8 cellular contexts compared by ENCODE assay signal in genomic region chr21:43718872-43719747, GRCh38. TPM values are rescaled to one million over a fixed set of nuclear protein-coding genes. Genes with fewer than 3 reads are reported as not detected.
DNase-seq lines count a peak whose midpoint lies in the region; ATAC-seq, FAIRE-seq and TF ChIP-seq lines count a peak whose summit lies in the region.

Gene PDXK, plus strand, starts transcription at chr21:43719129. Its CDS starts 166 bp downstream, at chr21:43719295.

- TF ChIP-seq CTCF in GM23338 (conservative IDR thresholded peaks at IDR 0.05; ENCODE audit: low read depth in 2 of 2), result peak in 1 of 2 experiments; percentile 33; a peak in 2 of 4 replicates
- TF ChIP-seq CTCF in LNCaP clone FGC (IDR thresholded peaks at IDR 0.05; ENCODE audit: control insufficient read depth, extremely low read depth, insufficient read depth), result 0 out of 2 replicates have a peak, but pooled peaks have one; percentile 15
- no peak for TF ChIP-seq CTCF in pancreas (IDR thresholded peaks at IDR 0.05)

- ATAC-seq in GM23338 (peak; percentile 73), Right ventricle myocardium inferior (peak; percentile 94), pancreas (peak; percentile 81 to 90 (median 84))

- H3K4me2 ChIP-seq in GM23338, result peak within 1 kb of the TSS; percentile 92

- intact Hi-C loops in Right ventricle myocardium inferior (cut with DNase I) (no loop called here), pancreas (cut with DNase I) (no loop called here)

- H3K9me3 Mint-ChIP-seq in GM23338, result peaks cover 3% of the 10 kb centered on the region; the same call in 1 of the 3 replicates
- no peaks in the 10 kb centered on the region for H3K9me3 Mint-ChIP-seq in activated naive CD8-positive, alpha-beta T cell treated with anti-CD3 and anti-CD28 coated beads for 36 hours

- no peak within 1 kb of the TSS for H3K27ac Mint-ChIP-seq in GM23338
- peak within 1 kb of the TSS; percentile 65 for H3K27ac Mint-ChIP-seq in activated naive CD8-positive, alpha-beta T cell treated with anti-CD3 and anti-CD28 coated beads for 36 hours

- H3K27me3 ChIP-seq in GM23338 (ENCODE audit: insufficient read depth) (peaks cover 15% of the 10 kb centered on the region), pancreas (no peaks in the 10 kb centered on the region), thymus (ENCODE audit: control insufficient read depth, insufficient read depth) (peaks cover 14% of the 10 kb centered on the region)

- peaks cover 13% of the 10 kb centered on the region for H3K27me3 Mint-ChIP-seq in GM23338 (ENCODE audit: insufficient read depth, low read depth, poor library complexity)
- peaks cover 18% of the 10 kb centered on the region for H3K27me3 Mint-ChIP-seq in activated naive CD8-positive, alpha-beta T cell treated with anti-CD3 and anti-CD28 coated beads for 36 hours

- H3K4me3 ChIP-seq in GM23338 (peak within 1 kb of the TSS; percentile 86), LNCaP clone FGC (ENCODE audit: low read depth, low read length) (peak within 1 kb of the TSS; percentile 92), pancreas (peak within 1 kb of the TSS; percentile 92 to 99 (median 97)), thymus (ENCODE audit: low read length) (peak within 1 kb of the TSS; percentile 78)

- H3K27ac ChIP-seq in GM23338 (ENCODE audit: low read depth) (no peak within 1 kb of the TSS), pancreas (peak within 1 kb of the TSS; percentile 89 to 92 (median 90)), thymus (ENCODE audit: low read depth) (peak within 1 kb of the TSS; percentile 40)

- peaks cover 15% of the 10 kb centered on the region for H3K4me1 Mint-ChIP-seq in GM23338
- peaks cover 30% of the 10 kb centered on the region for H3K4me1 Mint-ChIP-seq in activated naive CD8-positive, alpha-beta T cell treated with anti-CD3 and anti-CD28 coated beads for 36 hours

- H3K4me1 ChIP-seq in GM23338 (ENCODE audit: insufficient read depth), result peaks cover 8% of the 10 kb centered on the region; the same call in 1 of the 2 replicates
- peaks cover 12 to 19% (median 14%) of the 10 kb centered on the region in 3 donors for H3K4me1 ChIP-seq in pancreas
- H3K4me1 ChIP-seq in thymus (ENCODE audit: control insufficient read depth, insufficient read depth, low read length), result peaks cover 8% of the 10 kb centered on the region

- H3F3A ChIP-seq in GM23338 (replicated peaks; ENCODE audit: low read depth), result no peaks in the 10 kb centered on the region

- H4K20me1 ChIP-seq in GM23338 (replicated peaks; ENCODE audit: insufficient read depth), result peaks cover 19% of the 10 kb centered on the region

- H3K9me2 ChIP-seq in GM23338 (ENCODE audit: insufficient read depth), result no peaks in the 10 kb centered on the region

- H2AFZ ChIP-seq in GM23338, result peak within 1 kb of the TSS; percentile 92

- H3K9me3 ChIP-seq in pancreas, result no peaks in the 10 kb centered on the region
- H3K9me3 ChIP-seq in thymus (ENCODE audit: control insufficient read depth), result no peaks in the 10 kb centered on the region

- 0% methylated on average over 70 to 117 of the region's 117 CpGs for WGBS in pancreas, 2 donors
- WGBS in thymus, result under 1% methylated on average over 117 of the region's 117 CpGs

- DNase-seq in GDM1 (lab: John Stamatoyannopoulos, UW) (peak; percentile 71), GM23338 (ENCODE audit: low spot score) (peak; percentile 88), LNCaP clone FGC (ENCODE audit: low read depth) (no peak), SKM-1 (lab: John Stamatoyannopoulos, UW; ENCODE audit: unreplicated experiment) (peak; percentile 73), Right ventricle myocardium inferior (ENCODE audit: missing footprints) (peak; percentile 95), pancreas (peak; percentile 82 to 97 (median 90))
- DNase-seq in activated naive CD8-positive, alpha-beta T cell treated with anti-CD3 and anti-CD28 coated beads for 36 hours, result peak; percentile 88

- peaks cover 41% of the 10 kb centered on the region for H3K79me2 ChIP-seq in GM23338 (replicated peaks; ENCODE audit: insufficient read depth)

- no peaks in the 10 kb centered on the region for H3K36me3 ChIP-seq in GM23338 (ENCODE audit: insufficient read depth)
- no peaks in the 10 kb centered on the region for H3K36me3 ChIP-seq in pancreas
- H3K36me3 ChIP-seq in thymus (ENCODE audit: control insufficient read depth, insufficient read depth), result no peaks in the 10 kb centered on the region

- FAIRE-seq in pancreas (lab: Jason Lieb, UNC), result no peak

- peak within 1 kb of the TSS; percentile 77 for H3K4me3 Mint-ChIP-seq in GM23338
- H3K4me3 Mint-ChIP-seq in activated naive CD8-positive, alpha-beta T cell treated with anti-CD3 and anti-CD28 coated beads for 36 hours, result peak within 1 kb of the TSS; percentile 84

- H3K36me3 Mint-ChIP-seq in GM23338 (ENCODE audit: low read depth), result no peaks in the 10 kb centered on the region; the same call in 2 of the 3 replicates
- peaks cover 16% of the 10 kb centered on the region for H3K36me3 Mint-ChIP-seq in activated naive CD8-positive, alpha-beta T cell treated with anti-CD3 and anti-CD28 coated beads for 36 hours

TF ChIP-seq in GM23338, 12 proteins besides CTCF, POLR2A, EP300 and RAD21:
- TF ChIP-seq POLR2AphosphoS5 (IDR thresholded peaks at IDR 0.05; ENCODE audit: low read depth), result peak; percentile 82
- no peak for TF ChIP-seq ETS1 (IDR thresholded peaks at IDR 0.05)

RNA-seq across cellular contexts. Expression of gene PDXK, which starts in this region (rescaled TPM):
- total RNA-seq in GM23338 (2014; rRNA removed; shearing (Covaris generic)), result 56.7 and 66.3 TPM in 2 replicates
- polyA plus RNA-seq in GM23338 (2016; fragmentation: Nextera tagmentation; extraction: Ambion mirVana) (48.6 and 53.2 TPM in 2 replicates), pancreas (10 to 100 TPM; 65.7 to 66.0 TPM), thymus (59.0 TPM)
- total RNA-seq in activated naive CD8-positive, alpha-beta T cell treated with anti-CD3 and anti-CD28 coated beads for 36 hours, result 100 to 1,000 TPM; 111 to 113 TPM
- total RNA-seq in Right ventricle myocardium inferior (105 TPM), pancreas (100 to 1,000 TPM in 1 of 6 donors, 10 to 100 TPM in 5; 63.2 to 100 (median 65.8) TPM)
